Comparison of ENCODE assay signal across 8 cellular contexts in genomic region chr10:101839421-101840063, GRCh38. TPM values are rescaled to one million over a fixed set of nuclear protein-coding genes. Genes with fewer than 3 reads are reported as not detected.
DNase-seq lines count a peak whose midpoint lies in the region; ATAC-seq and TF ChIP-seq lines count a peak whose summit lies in the region.

No MANE protein-coding gene starts in this region.

- no peaks in the 10 kb centered on the region for H3K27me3 Mint-ChIP-seq in Calu3 (ENCODE audit: unreplicated experiment)

- no peak for ATAC-seq in thoracic aorta (ENCODE audit: insufficient number of reproducible peaks, low FRiP score, low read depth)

- no peak for TF ChIP-seq EP300 in Ishikawa (IDR thresholded peaks at IDR 0.05; ENCODE audit: borderline replicate concordance)

- TF ChIP-seq CTCF in Calu3 (IDR thresholded peaks at IDR 0.05; ENCODE audit: unreplicated experiment), result no peak
- TF ChIP-seq CTCF in epithelial cell of esophagus (IDR thresholded peaks at IDR 0.05; ENCODE audit: insufficient read depth, low read depth, low read length, missing control alignments), result no peak
- TF ChIP-seq CTCF in thoracic aorta (IDR thresholded peaks at IDR 0.05), result no peak

- H3K36me3 ChIP-seq in mucosa of rectum (ENCODE audit: control insufficient read depth in 2 of 2, insufficient read depth in 2 of 2, low read length in 2 of 2) (no peaks in the 10 kb centered on the region), thoracic aorta (no peaks in the 10 kb centered on the region)

- no peak overlapping the region for H3K27ac Mint-ChIP-seq in Calu3 (ENCODE audit: unreplicated experiment)

- H3K4me1 ChIP-seq in mucosa of rectum (ENCODE audit: control insufficient read depth in 2 of 2, insufficient read depth in 2 of 2, low read length in 2 of 2) (peaks cover 19% of the 10 kb centered on the region in 2 donors), thoracic aorta (ENCODE audit: control insufficient read depth in 1 of 2, low read depth in 2 of 2) (peaks cover 6 to 24% of the 10 kb centered on the region in 2 donors)

- CTCF ChIA-PET in Calu3 (lab: Charles Lee), result interaction anchor here (0.5 to 3.2 kb wide), 10 partner anchors 19 to 825 kb away, joined by 3 to 47 read pairs (median 4); partner anchors contain the start of genes ARMH3 and OGA

- H3K4me3 ChIP-seq in epithelial cell of esophagus (ENCODE audit: low read length), result peak overlapping the region; percentile 21
- H3K4me3 ChIP-seq in mucosa of rectum (ENCODE audit: low read length in 2 of 2), result peak overlapping the region; percentile 26 to 59
- peak overlapping the region; percentile 60 for H3K4me3 ChIP-seq in thoracic aorta

- peaks cover 16% of the 10 kb centered on the region for H3K4me1 Mint-ChIP-seq in Calu3 (ENCODE audit: low read depth, unreplicated experiment)

- no peak overlapping the region for H3K27ac ChIP-seq in mucosa of rectum (ENCODE audit: low read depth in 2 of 2, low read length in 2 of 2)
- no peak overlapping the region for H3K27ac ChIP-seq in thoracic aorta

- peaks cover 22% of the 10 kb centered on the region for H3K36me3 Mint-ChIP-seq in Calu3 (ENCODE audit: insufficient read depth, unreplicated experiment)

- H3K9me3 Mint-ChIP-seq in Calu3 (ENCODE audit: low read depth, unreplicated experiment), result no peaks in the 10 kb centered on the region

- no TSS peak for BruUV-seq in Calu3 (replicated peaks; lab: Mats Ljungman, UMichigan)

- H3K9me3 ChIP-seq in mucosa of rectum (ENCODE audit: control insufficient read depth in 2 of 2, low read length in 2 of 2), result no peaks in the 10 kb centered on the region
- H3K9me3 ChIP-seq in thoracic aorta, result no peaks in the 10 kb centered on the region

- no peaks in the 10 kb centered on the region for H3K27me3 ChIP-seq in mucosa of rectum (ENCODE audit: control insufficient read depth in 2 of 2, insufficient read depth in 2 of 2, low read length in 2 of 2)
- H3K27me3 ChIP-seq in thoracic aorta (replicated peaks; ENCODE audit: insufficient read depth), result no peaks in the 10 kb centered on the region

- DNase-seq in Calu3 (peak; percentile 68), epithelial cell of esophagus (ENCODE audit: low read depth) (peak; percentile 60), thoracic aorta (ENCODE audit: low spot score) (no peak), NCI-H1436 (lab: John Stamatoyannopoulos, UW) (no peak), NCI-H1092 treated with DMSO at 0.1 percent for 48 hours (lab: John Stamatoyannopoulos, UW) (no peak)
- DNase-seq in activated CD8-positive, alpha-beta memory T cell treated with anti-CD3 and anti-CD28 coated beads, Interleukin-2, amount 50 U/mL, for 4 hours, result peak; percentile 71

- H3K4me3 Mint-ChIP-seq in Calu3 (ENCODE audit: low read depth, unreplicated experiment), result peak overlapping the region; percentile 66

- intact Hi-C loops in Calu3 (cut with micrococcal nuclease; ENCODE audit: unreplicated experiment), result loop anchor here (1.0 to 2.0 kb wide), 2 partner anchors 171 to 233 kb away; no protein-coding TSS in a partner anchor

- H3K9ac ChIP-seq in mucosa of rectum (ENCODE audit: low read depth in 1 of 2, low read length in 2 of 2), result no peak overlapping the region

- no peak for TF ChIP-seq RAD21 in Ishikawa (IDR thresholded peaks at IDR 0.05; ENCODE audit: low read depth)

TF ChIP-seq in Ishikawa, 13 proteins besides CTCF, POLR2A, EP300 and RAD21:
- TF ChIP-seq EGR1 (IDR thresholded peaks at IDR 0.05), result peak; percentile 99
- TF ChIP-seq CEBPB (IDR thresholded peaks at IDR 0.05), result no peak

RNA-seq across cellular contexts. Expression of gene KCNIP2, which starts 4.1 kb away (rescaled TPM):
- total RNA-seq in Calu3 (2022) (3.3 and 4.8 TPM in 2 replicates), thoracic aorta (1 to 10 TPM; 1.1 to 1.2 TPM)

RNA-seq across cellular contexts. Expression of gene OGA, which starts 21.3 kb away (rescaled TPM):
- total RNA-seq in Calu3 (2022) (59.0 and 63.3 TPM in 2 replicates), thoracic aorta (100 to 1,000 TPM; 131 to 241 TPM)

RNA-seq across cellular contexts. Expression of gene NPM3, which starts 56.3 kb away (rescaled TPM):
- total RNA-seq in Calu3 (2022) (51.1 and 51.5 TPM in 2 replicates), thoracic aorta (10 to 100 TPM; 16.3 to 19.9 TPM)

Comparison
In these comparisons a context has a peak if more than half of its experiments do, and no peak if none do; other contexts are left out.
1. DNase-seq: peak in Calu3 (single experiment), activated CD8-positive, alpha-beta memory T cell treated with anti-CD3 and anti-CD28 coated beads, Interleukin-2, amount 50 U/mL, for 4 hours (single experiment) and epithelial cell of esophagus (single experiment); none in thoracic aorta (single experiment), NCI-H1436 (single experiment) and NCI-H1092 treated with DMSO at 0.1 percent for 48 hours (single experiment).
2. Peak in every context shown above with its lines, with median percentiles within 50 percentile points of each other: H3K4me3 ChIP-seq.